1 cellular context compared by ENCODE assay signal in genomic region chr11:77778118-77778517, GRCh38.
TF ChIP-seq lines count a peak whose summit lies in the region.

No MANE protein-coding gene starts in this region.

TF ChIP-seq in HepG2, 621 proteins besides CTCF, POLR2A, EP300 and RAD21:
- TF ChIP-seq PCBP1 (IDR thresholded peaks at IDR 0.05; ENCODE audit: borderline replicate concordance, low read depth, low read length) (peak; percentile 86; the same call in 1 of the 2 replicates), FOXM1 (CRISPR knock-in tag; IDR thresholded peaks at IDR 0.05) (no peak), ZIK1 (CRISPR knock-in tag; IDR thresholded peaks at IDR 0.05; ENCODE audit: borderline replicate concordance, low read depth) (no peak), HNRNPK (IDR thresholded peaks at IDR 0.05; ENCODE audit: low read depth, low read length, poor library complexity, severe bottlenecking) (peak; percentile 99)
- TF ChIP-seq, protein P1, sequence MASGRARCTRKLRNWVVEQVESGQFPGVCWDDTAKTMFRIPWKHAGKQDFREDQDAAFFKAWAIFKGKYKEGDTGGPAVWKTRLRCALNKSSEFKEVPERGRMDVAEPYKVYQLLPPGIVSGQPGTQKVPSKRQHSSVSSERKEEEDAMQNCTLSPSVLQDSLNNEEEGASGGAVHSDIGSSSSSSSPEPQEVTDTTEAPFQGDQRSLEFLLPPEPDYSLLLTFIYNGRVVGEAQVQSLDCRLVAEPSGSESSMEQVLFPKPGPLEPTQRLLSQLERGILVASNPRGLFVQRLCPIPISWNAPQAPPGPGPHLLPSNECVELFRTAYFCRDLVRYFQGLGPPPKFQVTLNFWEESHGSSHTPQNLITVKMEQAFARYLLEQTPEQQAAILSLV (CRISPR knock-in tag; IDR thresholded peaks at IDR 0.05; ENCODE audit: borderline replicate concordance), result no peak
